8 cellular contexts compared by ENCODE assay signal in the genomic region with DNA sequence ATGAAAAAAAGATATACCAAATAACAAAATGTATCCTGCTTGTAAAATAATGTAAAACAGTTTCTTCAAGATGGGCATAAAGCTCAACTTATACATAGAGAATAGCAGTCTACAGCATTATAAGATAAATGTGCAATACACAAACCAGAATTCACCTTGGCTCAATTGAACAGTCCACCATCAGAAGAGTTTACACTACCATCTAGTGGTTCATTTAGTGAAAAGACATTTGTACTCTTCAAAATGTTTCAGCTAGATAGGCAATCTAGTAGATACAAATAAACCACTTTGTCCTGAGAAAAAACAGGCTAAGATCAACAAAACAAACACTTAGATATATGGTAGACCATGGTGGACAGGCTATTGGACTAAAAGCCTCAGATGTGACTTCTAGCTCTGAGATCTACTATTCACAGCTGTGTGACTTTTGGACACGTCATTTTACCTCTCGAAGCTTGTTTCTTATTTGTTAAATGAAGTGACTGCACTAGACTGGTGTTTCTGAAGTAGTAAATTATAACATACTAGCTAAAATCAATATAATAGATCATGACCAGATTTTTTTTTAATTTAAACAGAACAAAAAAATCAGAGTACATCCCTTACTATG. TPM values are rescaled to one million over a fixed set of nuclear protein-coding genes. Genes with fewer than 3 reads are reported as not detected.
A peak's percentile ranks its signal among the peaks of the same experiment; 100 is the strongest.
DNase-seq lines count a peak whose midpoint lies in the region; ATAC-seq and TF ChIP-seq lines count a peak whose summit lies in the region.

No MANE protein-coding gene starts in this region.

- TF ChIP-seq CTCF in AG04450 (IDR thresholded peaks at IDR 0.05; ENCODE audit: low read depth, low read length) = peak; percentile 61

- no peak overlapping the region for H3K14ac ChIP-seq in mesenchymal stem cell (ENCODE audit: low read length in 2 of 2)

- H3K4me1 ChIP-seq in mesenchymal stem cell (ENCODE audit: control insufficient read depth, insufficient read depth, low read depth, low read length) = no peaks in the 10 kb centered on the region

- H2BK12ac ChIP-seq in mesenchymal stem cell (ENCODE audit: low read length in 2 of 2) = no peak overlapping the region

- no peak overlapping the region for H2AK5ac ChIP-seq in mesenchymal stem cell (ENCODE audit: low read length, severe bottlenecking)

- H4K8ac ChIP-seq in mesenchymal stem cell (ENCODE audit: low read length) = no peak overlapping the region

- no peaks in the 10 kb centered on the region for H3K27me3 ChIP-seq in AG04450 (ENCODE audit: control insufficient read depth, insufficient read depth, low read length)
- peaks cover 0 to 24% of the 10 kb centered on the region in 2 experiments for H3K27me3 ChIP-seq in mesenchymal stem cell (ENCODE audit: control insufficient read depth in 1 of 2, insufficient read depth in 1 of 2, low read length in 2 of 2)

- no peak overlapping the region for H3K18ac ChIP-seq in mesenchymal stem cell (ENCODE audit: low read depth in 1 of 2, low read length in 2 of 2)

- H3K4me2 ChIP-seq in mesenchymal stem cell (ENCODE audit: low read length, poor library complexity, severe bottlenecking) = no peak overlapping the region

- no peak overlapping the region for H2BK15ac ChIP-seq in mesenchymal stem cell (ENCODE audit: low read depth, poor library complexity, severe bottlenecking)

- no CpG with 5 or more reads among the region's 2 CpGs for WGBS in mesenchymal stem cell

- CTCF ChIA-PET in AG04450 (lab: Charles Lee) = interaction anchor here (0.5 to 3.8 kb wide), 48 partner anchors 11 to 507 kb away, joined by 3 to 142 read pairs (median 4); no protein-coding TSS in a partner anchor

- POLR2A ChIA-PET in AG04450 (lab: Yijun Ruan, JAX) = interaction anchor here (0.6 kb wide), 1 partner anchor 13 kb away, joined by 4 read pairs; no protein-coding TSS in a partner anchor

- H3K27ac ChIP-seq in AG04450 (ENCODE audit: low read depth, low read length) = no peak overlapping the region
- H3K27ac ChIP-seq in mesenchymal stem cell (ENCODE audit: low read length, poor library complexity, severe bottlenecking) = no peak overlapping the region

- no peaks in the 10 kb centered on the region for H3K79me1 ChIP-seq in mesenchymal stem cell (replicated peaks; ENCODE audit: low read length, poor library complexity, severe bottlenecking)

- H2AFZ ChIP-seq in mesenchymal stem cell (ENCODE audit: low read depth, low read length) = no peak overlapping the region

- H3K36me3 ChIP-seq in mesenchymal stem cell (ENCODE audit: control insufficient read depth in 1 of 2, insufficient read depth in 2 of 2, low read depth in 1 of 2, low read length in 2 of 2) = no peaks in the 10 kb centered on the region

- DNase-seq in AG04450 (ENCODE audit: low read depth, low spot score) = peak; percentile 13
- DNase-seq in NCI-H446 treated with DMSO at 0.1 percent for 48 hours (lab: John Stamatoyannopoulos, UW) = peak; percentile 29
- DNase-seq in dermis blood vessel endothelial cell = peak; percentile 76
- DNase-seq in mesenchymal stem cell = peak; percentile 43
- no peak for DNase-seq in stimulated activated CD4-positive, alpha-beta T cell treated with anti-CD3 and anti-CD28 coated beads, Interleukin-12 subunit alpha, Interleukin-12 subunit beta, amount 100 ng/mL, for 4 hours

- no peak overlapping the region for H2BK5ac ChIP-seq in mesenchymal stem cell (ENCODE audit: low read depth, low read length, poor library complexity, severe bottlenecking)

- H3K4me3 ChIP-seq in AG04450 (ENCODE audit: low read depth, low read length) = no peak overlapping the region
- H3K4me3 ChIP-seq in mesenchymal stem cell (ENCODE audit: insufficient read depth in 1 of 2, low read depth in 1 of 2, low read length in 2 of 2) = no peak overlapping the region

- H4K91ac ChIP-seq in mesenchymal stem cell (ENCODE audit: low read length) = no peak overlapping the region

- H2BK120ac ChIP-seq in mesenchymal stem cell (ENCODE audit: low read depth, low read length) = no peak overlapping the region

- H3K23ac ChIP-seq in mesenchymal stem cell (ENCODE audit: low read length in 2 of 2) = no peak overlapping the region

- H3K4ac ChIP-seq in mesenchymal stem cell (ENCODE audit: low read depth in 1 of 2, low read length in 2 of 2) = no peak overlapping the region

- ATAC-seq in GM18520 (IDR thresholded peaks at IDR 0.05; ENCODE audit: unreplicated experiment) (peak; percentile 46), HG03521 (IDR thresholded peaks at IDR 0.05; ENCODE audit: unreplicated experiment) (no peak), GM21717 (IDR thresholded peaks at IDR 0.05; ENCODE audit: unreplicated experiment) (no peak)

- H3K9me3 ChIP-seq in AG04450 (ENCODE audit: control insufficient read depth, insufficient read depth, low read length) (no peaks in the 10 kb centered on the region), mesenchymal stem cell (ENCODE audit: control insufficient read depth, low read length) (no peaks in the 10 kb centered on the region)

- no peak overlapping the region for H3K9ac ChIP-seq in mesenchymal stem cell (ENCODE audit: low read length)

RNA-seq across cellular contexts. Expression of gene TPD52L3, which starts 22.1 kb away (rescaled TPM):
- not detected in 2 replicates for polyA plus RNA-seq in AG04450 (2011; rRNA removed)
- polyA minus RNA-seq in AG04450 (2011; rRNA and poly(A)+ RNA removed) = not detected in 2 replicates
- not detected in 2 replicates for total RNA-seq in dermis blood vessel endothelial cell
- polyA plus RNA-seq in mesenchymal stem cell (2013, experiment 1 of 2) = not detected
- polyA plus RNA-seq in mesenchymal stem cell (2013, experiment 2 of 2) = not detected
